Comparison of ENCODE assay signal across 27 cellular contexts in genomic region chr4:84865600-84865999, GRCh38.
"Had no signal": no experiment of that assay in that cellular context is flagged by ENCODE, and none has a peak within 500 bp of the region (broad histone marks: within the 10 kb centered on the region; RNA-seq: fewer than 3 reads in every experiment).

No MANE protein-coding gene starts in this region.

- H3K27me3 Mint-ChIP-seq: activated CD4-positive, alpha-beta memory T cell treated with anti-CD3 and anti-CD28 coated beads for 36 hours; activated CD4-positive, alpha-beta T cell treated with anti-CD3 and anti-CD28 coated beads, Interleukin-2, amount 10 ng/mL, durations not matched to agents 24 days and 14 days; activated naive CD4-positive, alpha-beta T cell treated with anti-CD3 and anti-CD28 coated beads, Interleukin-2, amount 10 ng/mL, durations not matched to agents 7 days and 5 days; activated T-cell treated with anti-CD3 and anti-CD28 coated beads, Interleukin-2, amount 50 U/mL, for 24 hours; brain had no signal

- H3K36me3 ChIP-seq: ascending aorta, breast epithelium, cardiac muscle cell, colonic mucosa had no signal

- FAIRE-seq: frontal cortex had no signal

- H3K4me1 Mint-ChIP-seq: activated CD4-positive, alpha-beta T cell treated with anti-CD3 and anti-CD28 coated beads for 36 hours; activated CD4-positive, alpha-beta T cell treated with anti-CD3 and anti-CD28 coated beads, Interleukin-2, amount 10 ng/mL, durations not matched to agents 24 days and 14 days; activated naive CD4-positive, alpha-beta T cell treated with anti-CD3 and anti-CD28 coated beads, Interleukin-2, amount 10 ng/mL, durations not matched to agents 7 days and 5 days; activated naive CD8-positive, alpha-beta T cell treated with anti-CD3 and anti-CD28 coated beads, Interleukin-2, amount 10 ng/mL, durations not matched to agents 7 days and 5 days had no signal

- H3K4me3 ChIP-seq: ascending aorta, breast epithelium, cardiac muscle cell, colonic mucosa had no signal

- H3K9me3 ChIP-seq: ascending aorta, breast epithelium, colonic mucosa had no signal

- H3K27ac ChIP-seq: ascending aorta, breast epithelium, colonic mucosa had no signal

- H3K27me3 ChIP-seq: ascending aorta, breast epithelium, cardiac muscle cell, colonic mucosa had no signal

- ATAC-seq: activated CD4-positive, alpha-beta T cell treated with anti-CD3 and anti-CD28 coated beads for 36 hours; activated CD8-positive, alpha-beta T cell treated with anti-CD3 and anti-CD28 coated beads, Interleukin-2, amount 10 ng/mL, durations not matched to agents 7 days and 5 days; activated naive CD4-positive, alpha-beta T cell treated with anti-CD3 and anti-CD28 coated beads, Interleukin-2, amount 50 U/mL, for 72 hours; activated T-cell treated with anti-CD3 and anti-CD28 coated beads, Interleukin-2, amount 50 U/mL, for 72 hours; esophagus mucosa had no signal

- H3K9me3 Mint-ChIP-seq: activated CD4-positive, alpha-beta memory T cell treated with anti-CD3 and anti-CD28 coated beads for 36 hours; activated CD4-positive, alpha-beta T cell treated with anti-CD3 and anti-CD28 coated beads, Interleukin-2, amount 10 ng/mL, durations not matched to agents 24 days and 14 days; activated naive CD4-positive, alpha-beta T cell treated with anti-CD3 and anti-CD28 coated beads, Interleukin-2, amount 10 ng/mL, durations not matched to agents 7 days and 5 days; activated naive CD4-positive, alpha-beta T cell treated with anti-CD3 and anti-CD28 coated beads, Interleukin-2, amount 50 U/mL, for 72 hours; activated naive CD8-positive, alpha-beta T cell treated with anti-CD3 and anti-CD28 coated beads, Interleukin-2, amount 10 ng/mL, durations not matched to agents 7 days and 5 days; activated T-cell treated with anti-CD3 and anti-CD28 coated beads, Interleukin-2, amount 50 U/mL, for 24 hours; activated T-cell treated with anti-CD3 and anti-CD28 coated beads, Interleukin-2, amount 50 U/mL, for 72 hours had no signal

- H3K27ac Mint-ChIP-seq: activated CD4-positive, alpha-beta memory T cell treated with anti-CD3 and anti-CD28 coated beads for 36 hours; activated CD4-positive, alpha-beta T cell treated with anti-CD3 and anti-CD28 coated beads for 36 hours; activated CD4-positive, alpha-beta T cell treated with anti-CD3 and anti-CD28 coated beads, Interleukin-2, amount 10 ng/mL, durations not matched to agents 24 days and 14 days; activated CD8-positive, alpha-beta T cell treated with anti-CD3 and anti-CD28 coated beads, Interleukin-2, amount 10 ng/mL, durations not matched to agents 7 days and 5 days; activated naive CD4-positive, alpha-beta T cell treated with anti-CD3 and anti-CD28 coated beads, Interleukin-2, amount 10 ng/mL, durations not matched to agents 7 days and 5 days; activated naive CD8-positive, alpha-beta T cell treated with anti-CD3 and anti-CD28 coated beads, Interleukin-2, amount 10 ng/mL, durations not matched to agents 7 days and 5 days; activated T-cell treated with anti-CD3 and anti-CD28 coated beads, Interleukin-2, amount 50 U/mL, for 24 hours; activated T-cell treated with anti-CD3 and anti-CD28 coated beads, Interleukin-2, amount 50 U/mL, for 72 hours; brain had no signal

- H3K4me1 ChIP-seq: ascending aorta, breast epithelium, colonic mucosa had no signal

- DNase-seq: activated CD4-positive, alpha-beta memory T cell treated with anti-CD3 and anti-CD28 coated beads for 36 hours; activated CD4-positive, alpha-beta T cell treated with anti-CD3 and anti-CD28 coated beads for 36 hours; activated CD4-positive, alpha-beta T cell treated with anti-CD3 and anti-CD28 coated beads, Interleukin-2, amount 10 ng/mL, durations not matched to agents 24 days and 14 days; activated CD4-positive, CD25-positive, alpha-beta regulatory T cell; activated CD4-positive, CD25-positive, alpha-beta regulatory T cell treated with anti-CD3 and anti-CD28 coated beads, Interleukin-2, amount 50 U/mL, for 72 hours; activated CD8-positive, alpha-beta memory T cell treated with anti-CD3 and anti-CD28 coated beads, Interleukin-2, amount 50 U/mL, for 48 hours; activated CD8-positive, alpha-beta T cell treated with anti-CD3 and anti-CD28 coated beads, Interleukin-2, amount 10 ng/mL, durations not matched to agents 7 days and 5 days; activated gamma-delta T cell; activated naive CD4-positive, alpha-beta T cell; activated naive CD4-positive, alpha-beta T cell treated with anti-CD3 and anti-CD28 coated beads, Interleukin-2, amount 10 ng/mL, durations not matched to agents 7 days and 5 days; activated naive CD8-positive, alpha-beta T cell treated with anti-CD3 and anti-CD28 coated beads, Interleukin-2, amount 10 ng/mL, durations not matched to agents 7 days and 5 days; activated T-cell treated with anti-CD3 and anti-CD28 coated beads for 4 hours; activated T-cell treated with anti-CD3 and anti-CD28 coated beads, Interleukin-2, amount 50 U/mL, for 24 hours; activated T-cell treated with anti-CD3 and anti-CD28 coated beads, Interleukin-2, amount 50 U/mL, for 72 hours; central memory CD4-positive, alpha-beta T cell; cerebellar nuclear complex; colonic mucosa; effector CD8-positive, alpha-beta T cell; foreskin fibroblast; T-helper 2 cell had no signal

- H3K36me3 Mint-ChIP-seq: activated CD4-positive, alpha-beta memory T cell treated with anti-CD3 and anti-CD28 coated beads for 36 hours; activated naive CD4-positive, alpha-beta T cell treated with anti-CD3 and anti-CD28 coated beads, Interleukin-2, amount 10 ng/mL, durations not matched to agents 7 days and 5 days; activated naive CD4-positive, alpha-beta T cell treated with anti-CD3 and anti-CD28 coated beads, Interleukin-2, amount 50 U/mL, for 72 hours; activated naive CD8-positive, alpha-beta T cell treated with anti-CD3 and anti-CD28 coated beads, Interleukin-2, amount 10 ng/mL, durations not matched to agents 7 days and 5 days had no signal

- H3K4me3 Mint-ChIP-seq: activated CD4-positive, alpha-beta memory T cell treated with anti-CD3 and anti-CD28 coated beads for 36 hours; activated CD4-positive, alpha-beta T cell treated with anti-CD3 and anti-CD28 coated beads for 36 hours; activated CD4-positive, alpha-beta T cell treated with anti-CD3 and anti-CD28 coated beads, Interleukin-2, amount 10 ng/mL, durations not matched to agents 24 days and 14 days; activated CD8-positive, alpha-beta T cell treated with anti-CD3 and anti-CD28 coated beads, Interleukin-2, amount 10 ng/mL, durations not matched to agents 7 days and 5 days; activated naive CD4-positive, alpha-beta T cell treated with anti-CD3 and anti-CD28 coated beads, Interleukin-2, amount 10 ng/mL, durations not matched to agents 7 days and 5 days; activated naive CD8-positive, alpha-beta T cell treated with anti-CD3 and anti-CD28 coated beads, Interleukin-2, amount 10 ng/mL, durations not matched to agents 7 days and 5 days; activated T-cell treated with anti-CD3 and anti-CD28 coated beads, Interleukin-2, amount 50 U/mL, for 24 hours; activated T-cell treated with anti-CD3 and anti-CD28 coated beads, Interleukin-2, amount 50 U/mL, for 72 hours; brain had no signal
